In the genomic region with DNA sequence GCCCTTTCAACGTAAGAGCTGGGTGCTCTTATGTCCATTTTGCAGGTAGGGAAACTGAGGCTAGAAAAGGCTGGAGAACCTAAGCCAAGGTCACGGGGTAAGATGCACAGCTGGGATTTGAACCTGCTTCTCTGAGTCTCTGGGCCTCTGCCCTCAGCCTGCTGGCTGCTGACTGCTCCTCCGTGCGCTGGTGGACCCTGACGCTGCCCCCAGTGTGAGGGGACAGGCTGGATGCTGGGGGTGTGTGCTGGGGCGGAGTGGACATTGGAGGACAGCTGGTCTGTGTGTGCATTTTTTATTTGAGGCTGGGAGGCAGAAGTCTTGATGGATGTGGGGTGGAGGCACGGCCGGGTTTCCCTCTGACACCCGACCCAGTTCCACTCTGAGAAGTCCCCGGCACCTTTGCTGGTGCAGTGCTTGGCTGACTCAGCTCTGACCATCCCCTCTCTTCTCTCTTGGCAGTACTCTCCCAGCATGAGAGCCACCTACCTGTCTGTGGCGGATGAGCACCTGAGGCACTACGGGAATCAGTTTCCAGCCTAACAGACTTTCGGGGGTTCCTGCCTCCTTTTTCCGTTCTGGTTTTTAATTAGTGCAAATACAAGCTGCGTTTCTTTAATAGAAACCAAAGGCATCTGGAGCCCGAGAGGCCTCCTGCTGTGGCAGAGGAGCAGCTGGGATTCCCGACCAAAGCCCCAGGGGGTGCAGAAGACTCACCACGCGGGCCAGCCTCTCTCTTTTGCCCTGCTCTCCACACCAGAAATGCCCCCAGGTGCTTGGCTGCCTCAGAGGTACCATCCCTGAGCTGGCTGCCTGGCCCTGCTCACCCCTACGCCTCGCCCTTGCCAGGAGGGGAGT, we compare ENCODE assay signal across 1 cellular context.
A peak's percentile ranks its signal among the peaks of the same experiment; 100 is the strongest.
TF ChIP-seq lines count a peak whose summit lies in the region.

No MANE protein-coding gene starts in this region.

TF ChIP-seq in HEK293, 187 proteins besides CTCF, POLR2A, EP300 and RAD21:
- TF ChIP-seq, protein P1, sequence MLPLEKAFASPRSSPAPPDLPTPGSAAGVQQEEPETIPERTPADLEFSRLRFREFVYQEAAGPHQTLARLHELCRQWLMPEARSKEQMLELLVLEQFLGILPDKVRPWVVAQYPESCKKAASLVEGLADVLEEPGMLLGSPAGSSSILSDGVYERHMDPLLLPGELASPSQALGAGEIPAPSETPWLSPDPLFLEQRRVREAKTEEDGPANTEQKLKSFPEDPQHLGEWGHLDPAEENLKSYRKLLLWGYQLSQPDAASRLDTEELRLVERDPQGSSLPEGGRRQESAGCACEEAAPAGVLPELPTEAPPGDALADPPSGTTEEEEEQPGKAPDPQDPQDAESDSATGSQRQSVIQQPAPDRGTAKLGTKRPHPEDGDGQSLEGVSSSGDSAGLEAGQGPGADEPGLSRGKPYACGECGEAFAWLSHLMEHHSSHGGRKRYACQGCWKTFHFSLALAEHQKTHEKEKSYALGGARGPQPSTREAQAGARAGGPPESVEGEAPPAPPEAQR (tag by site-specific recombination; IDR thresholded peaks at IDR 0.05): no peak
- TF ChIP-seq GLIS1 (tag by site-specific recombination; IDR thresholded peaks at IDR 0.05) (peak; percentile 85), GLIS2 (tag by site-specific recombination; IDR thresholded peaks at IDR 0.05) (no peak), KLF8 (tag by site-specific recombination; IDR thresholded peaks at IDR 0.05) (no peak), ZNF394 (tag by site-specific recombination; IDR thresholded peaks at IDR 0.05; ENCODE audit: borderline replicate concordance) (peak; percentile 60; the same call in 1 of the 2 replicates), ZNF354C (tag by site-specific recombination; IDR thresholded peaks at IDR 0.05; ENCODE audit: borderline replicate concordance, low read depth) (no peak), ZFP37 (tag by site-specific recombination; IDR thresholded peaks at IDR 0.05) (no peak), ZIC2 (tag by site-specific recombination; IDR thresholded peaks at IDR 0.05) (peak; percentile 72)
- TF ChIP-seq, protein P2, sequence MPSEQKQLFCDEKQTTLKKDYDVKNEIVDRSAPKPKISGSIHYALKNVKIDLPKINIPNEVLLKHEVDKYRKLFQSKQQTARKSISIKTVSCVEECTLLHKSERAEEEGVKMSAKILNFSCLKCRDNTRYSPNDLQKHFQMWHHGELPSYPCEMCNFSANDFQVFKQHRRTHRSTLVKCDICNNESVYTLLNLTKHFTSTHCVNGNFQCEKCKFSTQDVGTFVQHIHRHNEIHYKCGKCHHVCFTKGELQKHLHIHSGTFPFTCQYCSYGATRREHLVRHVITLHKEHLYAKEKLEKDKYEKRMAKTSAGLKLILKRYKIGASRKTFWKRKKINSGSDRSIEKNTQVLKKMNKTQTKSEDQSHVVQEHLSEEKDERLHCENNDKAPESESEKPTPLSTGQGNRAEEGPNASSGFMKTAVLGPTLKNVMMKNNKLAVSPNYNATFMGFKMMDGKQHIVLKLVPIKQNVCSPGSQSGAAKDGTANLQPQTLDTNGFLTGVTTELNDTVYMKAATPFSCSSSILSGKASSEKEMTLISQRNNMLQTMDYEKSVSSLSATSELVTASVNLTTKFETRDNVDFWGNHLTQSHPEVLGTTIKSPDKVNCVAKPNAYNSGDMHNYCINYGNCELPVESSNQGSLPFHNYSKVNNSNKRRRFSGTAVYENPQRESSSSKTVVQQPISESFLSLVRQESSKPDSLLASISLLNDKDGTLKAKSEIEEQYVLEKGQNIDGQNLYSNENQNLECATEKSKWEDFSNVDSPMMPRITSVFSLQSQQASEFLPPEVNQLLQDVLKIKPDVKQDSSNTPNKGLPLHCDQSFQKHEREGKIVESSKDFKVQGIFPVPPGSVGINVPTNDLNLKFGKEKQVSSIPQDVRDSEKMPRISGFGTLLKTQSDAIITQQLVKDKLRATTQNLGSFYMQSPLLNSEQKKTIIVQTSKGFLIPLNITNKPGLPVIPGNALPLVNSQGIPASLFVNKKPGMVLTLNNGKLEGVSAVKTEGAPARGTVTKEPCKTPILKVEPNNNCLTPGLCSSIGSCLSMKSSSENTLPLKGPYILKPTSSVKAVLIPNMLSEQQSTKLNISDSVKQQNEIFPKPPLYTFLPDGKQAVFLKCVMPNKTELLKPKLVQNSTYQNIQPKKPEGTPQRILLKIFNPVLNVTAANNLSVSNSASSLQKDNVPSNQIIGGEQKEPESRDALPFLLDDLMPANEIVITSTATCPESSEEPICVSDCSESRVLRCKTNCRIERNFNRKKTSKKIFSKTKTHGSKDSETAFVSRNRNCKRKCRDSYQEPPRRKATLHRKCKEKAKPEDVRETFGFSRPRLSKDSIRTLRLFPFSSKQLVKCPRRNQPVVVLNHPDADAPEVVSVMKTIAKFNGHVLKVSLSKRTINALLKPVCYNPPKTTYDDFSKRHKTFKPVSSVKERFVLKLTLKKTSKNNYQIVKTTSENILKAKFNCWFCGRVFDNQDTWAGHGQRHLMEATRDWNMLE (tag by site-specific recombination; conservative IDR thresholded peaks at IDR 0.05; ENCODE audit: low read depth): no peak
